ENCODE assay signal across 8 cellular contexts in genomic region chr15:92714071-92714456, GRCh38. TPM values are rescaled to one million over a fixed set of nuclear protein-coding genes. Genes with fewer than 3 reads are reported as not detected.
DNase-seq lines count a peak whose midpoint lies in the region; ATAC-seq, FAIRE-seq and TF ChIP-seq lines count a peak whose summit lies in the region.

No MANE protein-coding gene starts in this region.

- peak; percentile 64 for ATAC-seq in Panc1

- H3K23me2 ChIP-seq in H1 (ENCODE audit: low read depth, low read length) = peaks cover 8% of the 10 kb centered on the region

- POLR2A ChIA-PET in Panc1 (lab: Charles Lee) (no interaction called here), H1 (lab: Charles Lee; ENCODE audit: partially characterized antibody) (interaction anchor here (1.4 kb wide), 1 partner anchor 65 kb away, joined by 3 read pairs; no protein-coding TSS in a partner anchor)

- H3K79me1 ChIP-seq in H1 (ENCODE audit: low read depth, low read length) = no peaks in the 10 kb centered on the region

- peak overlapping the region; percentile 96 for H2AFZ ChIP-seq in H1 (ENCODE audit: low read length)

- no peak overlapping the region for H2BK5ac ChIP-seq in H1 (ENCODE audit: low read depth, low read length)

- H4K5ac ChIP-seq in H1 (ENCODE audit: insufficient read length, low read depth, low read length) = no peak overlapping the region

- no peak overlapping the region for H3K4ac ChIP-seq in H1 (replicated peaks; ENCODE audit: insufficient read length, low read depth, low read length)

- no peak overlapping the region for H2BK120ac ChIP-seq in H1 (replicated peaks; ENCODE audit: low read depth, low read length)

- no peak overlapping the region for H2BK12ac ChIP-seq in H1 (ENCODE audit: low read depth, low read length)

- no peak for TF ChIP-seq EP300 in H1 (IDR thresholded peaks at IDR 0.05; ENCODE audit: borderline replicate concordance in 1 of 2, low read depth in 2 of 2, low read length in 2 of 2)
- TF ChIP-seq EP300 in tibial nerve (IDR thresholded peaks at IDR 0.05) = no peak

- TF ChIP-seq CTCF in Panc1 (IDR thresholded peaks at IDR 0.05) (no peak), H1 (IDR thresholded peaks at IDR 0.05; ENCODE audit: control extremely low read depth in 1 of 3, insufficient read depth in 1 of 3, low read depth in 1 of 3, low read length in 3 of 3) (no peak), tibial nerve (IDR thresholded peaks at IDR 0.05) (no peak)

- H3K9ac ChIP-seq in H1 (replicated peaks in 1 of 4; ENCODE audit: extremely low read depth in 1 of 4, low read depth in 3 of 4, low read length in 3 of 4) = peak overlapping the region in 2 of 4 experiments; percentile 20 to 22; a peak in 2 of 7 replicates

- no peaks in the 10 kb centered on the region for H4K20me1 ChIP-seq in H1 (replicated peaks in 1 of 2; ENCODE audit: control insufficient read depth in 1 of 2, insufficient read depth in 2 of 2, low read length in 2 of 2)

- no peak overlapping the region for H3K56ac ChIP-seq in H1 (replicated peaks; ENCODE audit: insufficient read length, low read depth, low read length)

- CTCF ChIA-PET in Panc1 (lab: Charles Lee) = interaction anchor here (1.1 to 2.1 kb wide), 2 partner anchors 193 to 322 kb away, joined by 5 to 11 read pairs; no protein-coding TSS in a partner anchor
- CTCF ChIA-PET in H1 (lab: Charles Lee; ENCODE audit: partially characterized antibody) = interaction anchor here (0.6 to 3.1 kb wide), 20 partner anchors 8 to 623 kb away, joined by 3 to 16 read pairs (median 4); no protein-coding TSS in a partner anchor

- intact Hi-C loops in Panc1 (cut with micrococcal nuclease; ENCODE audit: unreplicated experiment) = loop anchor here (5.0 to 10.0 kb wide), 3 partner anchors 99 to 617 kb away; no protein-coding TSS in a partner anchor

- no peak overlapping the region for H2BK15ac ChIP-seq in H1 (ENCODE audit: low read length)

- no TSS peak for BruUV-seq in Panc1 (replicated peaks; lab: Mats Ljungman, UMichigan)

- H3K23ac ChIP-seq in H1 (ENCODE audit: insufficient read length) = no peak overlapping the region

- H4K91ac ChIP-seq in H1 (replicated peaks; ENCODE audit: insufficient read length, low read length) = peak overlapping the region; percentile 38

- 7% methylated on average over 16 of the region's 16 CpGs; no CpG with 5 or more reads in 1 of the 2 experiments for WGBS in H1 (ENCODE audit: extremely low coverage in 1 of 2, insufficient coverage in 1 of 2, insufficient read length in 1 of 2, insufficient replicate concordance in 2 of 2, low coverage in 1 of 2, low lambda C conversion rate in 2 of 2, missing lambda C conversion rate in 1 of 2), 2 experiments
- WGBS in tibial nerve, 2 donors = 1 to 2% methylated on average over 16 of the region's 16 CpGs

- H3K18ac ChIP-seq in H1 (ENCODE audit: extremely low read depth, low read length) = no peak overlapping the region; the same call in 1 of the 2 replicates

- H3K4me2 ChIP-seq in H1 (ENCODE audit: insufficient read depth in 1 of 2, low read depth in 2 of 2, low read length in 2 of 2) = peak overlapping the region; percentile 95 to 99

- H3K9me3 ChIP-seq in Panc1 (ENCODE audit: control insufficient read depth, insufficient read depth, low read depth, low read length) = no peaks in the 10 kb centered on the region
- 0 out of 4 replicates have a peak, but pooled peaks cover 0 to 3% of the 10 kb centered on the region in 2 experiments for H3K9me3 ChIP-seq in H1 (ENCODE audit: insufficient read depth in 2 of 2, low read depth in 1 of 2, low read length in 1 of 2)
- no peaks in the 10 kb centered on the region for H3K9me3 ChIP-seq in tibial nerve

- H3K36me3 ChIP-seq in Panc1 (ENCODE audit: control insufficient read depth, insufficient read depth, low read length) = no peaks in the 10 kb centered on the region
- H3K36me3 ChIP-seq in H1 (ENCODE audit: control insufficient read depth in 2 of 4, insufficient read depth in 4 of 4, low read length in 3 of 4) = no peaks in the 10 kb centered on the region
- H3K36me3 ChIP-seq in tibial nerve = no peaks in the 10 kb centered on the region

- no peak overlapping the region for H2AK5ac ChIP-seq in H1 (ENCODE audit: low read depth, low read length)

- TF ChIP-seq RAD21 in H1 (IDR thresholded peaks at IDR 0.05 in 1 of 2, conservative IDR thresholded peaks at IDR 0.05 in 1 of 2; ENCODE audit: low read depth in 2 of 2, low read length in 2 of 2) = no peak

- no peak overlapping the region for H4K8ac ChIP-seq in H1 (ENCODE audit: extremely low read depth, insufficient read depth, low read length)

- H3K27ac ChIP-seq in Panc1 (ENCODE audit: low read length) (peak overlapping the region; percentile 55), H1 (ENCODE audit: low read depth, low read length) (no peak overlapping the region), tibial nerve (peak overlapping the region; percentile 80 to 93 (median 88))

- H3K4me3 ChIP-seq in Panc1 (ENCODE audit: low read depth in 2 of 2, low read length in 2 of 2) (peak overlapping the region; percentile 57 to 59), H1 (ENCODE audit: extremely low read depth in 1 of 4, insufficient read depth in 2 of 4, low read depth in 3 of 4, low read length in 4 of 4) (peak overlapping the region; percentile 51 to 72 (median 62)), tibial nerve (peak overlapping the region; percentile 51 to 64 (median 57))

- no peaks in the 10 kb centered on the region for H3K79me2 ChIP-seq in H1 (ENCODE audit: control insufficient read depth in 1 of 2, insufficient read depth in 2 of 2, low read length in 2 of 2)

- FAIRE-seq in H1 (lab: Jason Lieb, UNC) = no peak

- peaks cover 6% of the 10 kb centered on the region; the same call in 1 of the 2 replicates for H3K4me1 ChIP-seq in Panc1 (ENCODE audit: control insufficient read depth, insufficient read depth, low read length)
- H3K4me1 ChIP-seq in H1 (replicated peaks in 1 of 4; ENCODE audit: control insufficient read depth in 3 of 4, insufficient read depth in 4 of 4, low read length in 3 of 4) = peaks cover 0 to 5% (median 3%) of the 10 kb centered on the region in 4 experiments; a peak in 4 of 7 replicates
- peaks cover 0 to 14% (median 0%) of the 10 kb centered on the region in 4 donors for H3K4me1 ChIP-seq in tibial nerve

- DNase-seq in DMS79 treated with DMSO at 0.1 percent for 48 hours (lab: John Stamatoyannopoulos, UW) (peak; percentile 32), DMS79 (lab: John Stamatoyannopoulos, UW) (no peak), HCEC 1CT (peak; percentile 2), Panc1 (ENCODE audit: low read depth, low spot score) (no peak), H1 (ENCODE audit: low read depth in 1 of 2, low spot score in 2 of 2) (no peak), lung microvascular endothelial cell (ENCODE audit: low read depth in 2 of 2) (peak; percentile 17 to 25), tibial nerve (ENCODE audit: low spot score in 2 of 2) (no peak)
- no peak for DNase-seq in activated CD4-positive, CD25-positive, alpha-beta regulatory T cell (lab: John Stamatoyannopoulos, UW)

- in situ Hi-C loops in Panc1 (cut with HindIII; ENCODE audit: low pct_unique_long_range_greater_than_20kb, low sequenced_read_pairs) = no loop called here

- H2BK20ac ChIP-seq in H1 (ENCODE audit: low read length) = 0 out of 2 replicates have a peak overlapping the region, but pooled peaks have one; percentile 11

- TF ChIP-seq POLR2A in H1 (IDR thresholded peaks at IDR 0.05; ENCODE audit: control extremely low read depth in 1 of 2, low read depth in 2 of 2, low read length in 2 of 2) = no peak
- TF ChIP-seq POLR2A in tibial nerve (IDR thresholded peaks at IDR 0.05) = no peak

- H3K14ac ChIP-seq in H1 (ENCODE audit: insufficient read length) = no peak overlapping the region

- H3K27me3 ChIP-seq in Panc1 (ENCODE audit: control insufficient read depth, insufficient read depth, low read length) (no peaks in the 10 kb centered on the region), H1 (replicated peaks in 1 of 4; ENCODE audit: control insufficient read depth in 3 of 4, extremely low read depth in 1 of 4, insufficient read depth in 3 of 4, low read length in 3 of 4) (peaks cover 0 to 31% (median 15%) of the 10 kb centered on the region in 4 experiments; a peak in 6 of 7 replicates), tibial nerve (no peaks in the 10 kb centered on the region)

TF ChIP-seq in H1, 55 proteins besides CTCF, POLR2A, EP300 and RAD21 (continues in another document):
- TF ChIP-seq RXRA (IDR thresholded peaks at IDR 0.05; ENCODE audit: insufficient read depth, low read depth, low read length) (no peak), SUZ12 (IDR thresholded peaks at IDR 0.05; ENCODE audit: low read length) (peak; percentile 65; the same call in 1 of the 2 replicates), BCL11A (IDR thresholded peaks at IDR 0.05; ENCODE audit: low read depth in 2 of 2, low read length in 2 of 2) (no peak), HDAC6 (IDR thresholded peaks at IDR 0.05; ENCODE audit: low read depth, low read length) (no peak), EGR1 (IDR thresholded peaks at IDR 0.05; ENCODE audit: borderline replicate concordance, low read depth, low read length) (no peak), ZNF274 (IDR thresholded peaks at IDR 0.05; ENCODE audit: borderline replicate concordance, extremely low read depth, low read length) (no peak), CREB1 (IDR thresholded peaks at IDR 0.05) (no peak), POLR2AphosphoS5 (IDR thresholded peaks at IDR 0.05; ENCODE audit: low read depth, low read length) (no peak), SIN3A (conservative IDR thresholded peaks at IDR 0.05 in 1 of 2, IDR thresholded peaks at IDR 0.05 in 1 of 2; ENCODE audit: low read depth in 1 of 2, low read length in 2 of 2) (no peak), ATF3 (IDR thresholded peaks at IDR 0.05; ENCODE audit: insufficient read depth, low read depth, low read length) (no peak), NRF1 (IDR thresholded peaks at IDR 0.05; ENCODE audit: low read depth, low read length) (no peak)

RNA-seq across cellular contexts. Expression of gene FAM174B, which starts 58.5 kb away (rescaled TPM):
- total RNA-seq in Panc1 (2021; ENCODE audit: unreplicated experiment) = 30.7 TPM
- polyA plus RNA-seq in Panc1 (2012; ENCODE audit: insufficient read length) = 22.5 TPM
- total RNA-seq in H1 (2021; fragmentation: NEBNext Ultra II Directional; extraction: Animal tissue kit (Norgen Biotek cat#: 25700)) = 35.2 and 35.3 TPM in 2 replicates
- 9.3 and 10.1 TPM in 2 replicates for polyA plus RNA-seq in H1 (2011; rRNA removed)
- 9.7 TPM for polyA plus RNA-seq in H1 (2011; cell fraction: cytosol; rRNA removed)
- 13.4 TPM for polyA plus RNA-seq in H1 (2011; cell fraction: nucleus; rRNA removed)
- polyA plus RNA-seq in H1 (2012, experiment 1 of 2) = 21.5 to 31.3 TPM (median 28.3 TPM) in 4 replicates
- 15.9 TPM for polyA plus RNA-seq in H1 (2012, experiment 2 of 2)
- polyA plus RNA-seq in H1 (2013, experiment 1 of 2) = 20.3 TPM
- polyA plus RNA-seq in H1 (2013, experiment 2 of 2) = 27.1 TPM
- 24.5 and 32.5 TPM in 2 replicates for polyA minus RNA-seq in H1 (2011; rRNA and poly(A)+ RNA removed)
- 16.4 TPM for polyA minus RNA-seq in H1 (2011; cell fraction: cytosol; rRNA and poly(A)+ RNA removed)
- 13.8 TPM for polyA minus RNA-seq in H1 (2011; cell fraction: nucleus; rRNA and poly(A)+ RNA removed)
- total RNA-seq in lung microvascular endothelial cell = 57.3 and 92.3 TPM in 2 replicates
- 10 to 100 TPM in 2 of 4 donors, 1 to 10 TPM in 2; 6.6 to 16.5 (median 9.7) TPM for total RNA-seq in tibial nerve

Comparison
In these comparisons a context has a peak if more than half of its experiments do, and no peak if none do; other contexts are left out.
1. DNase-seq: peak in DMS79 treated with DMSO at 0.1 percent for 48 hours (single experiment), HCEC 1CT (single experiment) and lung microvascular endothelial cell (2 of 2); none in DMS79 (single experiment), Panc1 (single experiment), H1 (0 of 2), tibial nerve (0 of 2) and activated CD4-positive, CD25-positive, alpha-beta regulatory T cell (0 of 4).
2. Peak in every context shown above with its lines, with median percentiles within 50 percentile points of each other: H3K4me3 ChIP-seq.